In the genomic region with DNA sequence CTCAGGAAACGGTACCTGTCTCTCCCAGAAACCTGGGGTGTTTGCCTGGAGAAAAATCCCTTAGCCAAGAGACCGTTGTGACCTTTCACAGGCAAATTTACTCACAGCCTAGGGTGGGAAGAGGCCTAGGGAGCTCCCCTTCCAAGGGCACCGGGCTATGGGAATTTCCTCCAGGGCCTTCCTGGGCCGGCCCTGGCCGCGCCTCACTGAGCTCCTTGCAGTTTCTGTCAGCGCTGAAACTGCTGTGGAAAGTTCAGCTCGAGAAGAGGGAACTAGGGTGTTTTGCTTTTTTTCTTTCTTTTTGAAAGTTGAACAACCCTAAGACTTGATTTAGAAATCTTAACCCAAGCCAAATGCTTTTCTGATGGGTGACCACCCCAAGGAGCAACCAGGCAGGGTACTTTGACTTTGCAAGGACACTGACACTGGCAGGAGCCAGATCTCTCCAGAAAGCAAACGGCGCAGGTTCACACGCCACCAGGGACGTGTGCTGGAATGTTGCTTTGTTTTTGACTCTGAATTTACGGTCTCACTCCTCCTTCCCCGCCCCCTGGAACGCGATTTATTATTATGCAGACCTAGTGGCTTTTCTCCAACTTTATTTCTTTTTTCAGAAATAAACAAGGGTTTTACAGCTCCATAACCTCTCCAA, we compare ENCODE assay signal across 8 cellular contexts.
A peak's percentile ranks its signal among the peaks of the same experiment; 100 is the strongest.
DNase-seq lines count a peak whose midpoint lies in the region; ATAC-seq, FAIRE-seq and TF ChIP-seq lines count a peak whose summit lies in the region.

No MANE protein-coding gene starts in this region.

- H3K36me3 Mint-ChIP-seq in activated naive CD4-positive, alpha-beta T cell treated with anti-CD3 and anti-CD28 coated beads for 36 hours (ENCODE audit: low read depth), result no peaks in the 10 kb centered on the region

- peak; percentile 60 for ATAC-seq in HG03045 (IDR thresholded peaks at IDR 0.05; ENCODE audit: unreplicated experiment)

- no peaks in the 10 kb centered on the region for H3K36me3 ChIP-seq in thyroid gland

- H3K4me3 ChIP-seq in astrocyte of the spinal cord (ENCODE audit: low read depth, low read length), result no peak overlapping the region
- H3K4me3 ChIP-seq in thyroid gland (replicated peaks in 1 of 3), result no peak overlapping the region

- in situ Hi-C loops in astrocyte of the spinal cord (cut with HindIII; ENCODE audit: low sequenced_read_pairs), result no loop called here

- H3K27ac ChIP-seq in thyroid gland, result peak overlapping the region; percentile 84 to 97 (median 89)

- no peak overlapping the region for H3K4me3 Mint-ChIP-seq in activated naive CD4-positive, alpha-beta T cell treated with anti-CD3 and anti-CD28 coated beads for 36 hours

- peaks cover 14 to 21% of the 10 kb centered on the region in 2 donors for H3K4me1 ChIP-seq in thyroid gland

- peak; percentile 98 for FAIRE-seq in GM19239 (lab: Jason Lieb, UNC)

- CTCF ChIA-PET in activated naive CD4-positive, alpha-beta T cell treated with anti-CD3 and anti-CD28 coated beads for 36 hours (lab: Charles Lee), result no interaction called here

- intact Hi-C loops in thyroid gland (cut with DNase I), result no loop called here
- intact Hi-C loops in activated naive CD4-positive, alpha-beta T cell treated with anti-CD3 and anti-CD28 coated beads for 36 hours (cut with micrococcal nuclease), result no loop called here

- WGBS in thyroid gland, 2 donors, result 7 to 13% methylated on average over 16 of the region's 16 CpGs

- no peaks in the 10 kb centered on the region for H3K27me3 ChIP-seq in thyroid gland

- H3K27me3 Mint-ChIP-seq in activated naive CD4-positive, alpha-beta T cell treated with anti-CD3 and anti-CD28 coated beads for 36 hours (ENCODE audit: low read depth), result no peaks in the 10 kb centered on the region

- no peaks in the 10 kb centered on the region for H3K9me3 Mint-ChIP-seq in activated naive CD4-positive, alpha-beta T cell treated with anti-CD3 and anti-CD28 coated beads for 36 hours

- no peak overlapping the region for H3K27ac Mint-ChIP-seq in activated naive CD4-positive, alpha-beta T cell treated with anti-CD3 and anti-CD28 coated beads for 36 hours

- TF ChIP-seq CTCF in astrocyte of the spinal cord (IDR thresholded peaks at IDR 0.05; ENCODE audit: low read depth, low read length) (no peak), thyroid gland (IDR thresholded peaks at IDR 0.05) (peak in 1 of 6 experiments; percentile 29)

- DNase-seq in GM19239 (ENCODE audit: insufficient read length, low spot score) (no peak), astrocyte of the spinal cord (ENCODE audit: low read depth, low spot score) (peak; percentile 26), kidney tubule cell (ENCODE audit: low spot score) (peak; percentile 78), thyroid gland (peak; percentile 74 to 79), NCI-H1092 treated with DMSO at 0.1 percent for 48 hours (lab: John Stamatoyannopoulos, UW) (no peak)
- DNase-seq in activated CD4-positive, alpha-beta T cell treated with anti-CD3 and anti-CD28 coated beads for 48 hours, result no peak
- DNase-seq in activated naive CD4-positive, alpha-beta T cell treated with anti-CD3 and anti-CD28 coated beads for 36 hours, result no peak

- peak in 1 of 2 donors; percentile 48 for TF ChIP-seq POLR2A in thyroid gland (IDR thresholded peaks at IDR 0.05)

- H3K4me1 Mint-ChIP-seq in activated naive CD4-positive, alpha-beta T cell treated with anti-CD3 and anti-CD28 coated beads for 36 hours (ENCODE audit: low read depth), result peaks cover 7% of the 10 kb centered on the region

- H3K9me3 ChIP-seq in thyroid gland, result no peaks in the 10 kb centered on the region

Comparison
In these comparisons a context has a peak if more than half of its experiments do, and no peak if none do; other contexts are left out.
1. DNase-seq: peak in astrocyte of the spinal cord (single experiment), kidney tubule cell (single experiment) and thyroid gland (2 of 2); none in GM19239 (single experiment), activated CD4-positive, alpha-beta T cell treated with anti-CD3 and anti-CD28 coated beads for 48 hours (single experiment), NCI-H1092 treated with DMSO at 0.1 percent for 48 hours (single experiment) and activated naive CD4-positive, alpha-beta T cell treated with anti-CD3 and anti-CD28 coated beads for 36 hours (single experiment).